20 cellular contexts compared by ENCODE assay signal in genomic region chr14:71815110-71815509, GRCh38.
"Had no signal": no experiment of that assay in that cellular context is flagged by ENCODE, and none has a peak within 500 bp of the region (broad histone marks: within the 10 kb centered on the region; RNA-seq: fewer than 3 reads in every experiment).

No MANE protein-coding gene starts in this region.

- H3K4me3 ChIP-seq: coronary artery, Peyer's patch, SJCRH30 had no signal

- H3K4me1 ChIP-seq: Peyer's patch, SJCRH30 had no signal

- H3K9me3 ChIP-seq: Peyer's patch, SJCRH30 had no signal

- ATAC-seq: activated CD8-positive, alpha-beta memory T cell treated with anti-CD3 and anti-CD28 coated beads, Interleukin-2, amount 10 ng/mL, durations not matched to agents 7 days and 5 days had no signal

- H3K27me3 ChIP-seq: Peyer's patch, SJCRH30 had no signal

- DNase-seq: activated B cell treated with CpG ODN at 0.5 μM for 24 hours; activated CD4-positive, alpha-beta T cell treated with anti-CD3 and anti-CD28 coated beads for 1 hour; activated CD4-positive, alpha-beta T cell treated with anti-CD3 and anti-CD28 coated beads, Interleukin-2, amount 10 ng/mL, durations not matched to agents 24 days and 14 days; activated CD4-positive, alpha-beta T cell treated with anti-CD3 and anti-CD28 coated beads, Interleukin-2, amount 50 U/mL, for 48 hours; activated CD8-positive, alpha-beta memory T cell treated with anti-CD3 and anti-CD28 coated beads, Interleukin-2, amount 10 ng/mL, durations not matched to agents 7 days and 5 days; activated effector memory CD4-positive, alpha-beta T cell treated with Interleukin-2 at 50 U/mL for 16 hours; activated naive CD4-positive, alpha-beta T cell; activated T-cell treated with anti-CD3 and anti-CD28 coated beads, Interleukin-2, amount 50 U/mL, for 24 hours; aorta; central memory CD4-positive, alpha-beta T cell; Kasumi-1; NCI-H187; NCI-H2171; NCI-H226; NCI-H526; Peyer's patch; Right ventricle myocardium superior; SJCRH30 had no signal

- H3K36me3 ChIP-seq: Peyer's patch, SJCRH30 had no signal

- H3K27ac ChIP-seq: coronary artery, Peyer's patch, RWPE1, SJCRH30 had no signal
